Comparison of ENCODE assay signal across 1 cellular context in genomic region chr7:135827391-135827790, GRCh38.
TF ChIP-seq lines count a peak whose summit lies in the region.

No MANE protein-coding gene starts in this region.

TF ChIP-seq in K562, 482 proteins besides CTCF, POLR2A, EP300 and RAD21 (continued from another document):
- TF ChIP-seq HMGXB4 (CRISPR knock-in tag; IDR thresholded peaks at IDR 0.05) (no peak), CXXC5 (CRISPR knock-in tag; IDR thresholded peaks at IDR 0.05) (no peak), MEIS2 (IDR thresholded peaks at IDR 0.05; ENCODE audit: partially characterized antibody) (peak; percentile 86), ZNF398 (CRISPR knock-in tag; IDR thresholded peaks at IDR 0.05) (no peak), PBX2 (CRISPR knock-in tag; IDR thresholded peaks at IDR 0.05; ENCODE audit: low read depth) (no peak), PBX2 (tag; conservative IDR thresholded peaks at IDR 0.05; ENCODE audit: low read depth) (peak; percentile 46; the same call in 1 of the 2 replicates)
